8 cellular contexts compared by ENCODE assay signal in genomic region chr2:144516417-144516980, GRCh38. TPM values are rescaled to one million over a fixed set of nuclear protein-coding genes. Genes with fewer than 3 reads are reported as not detected.
A peak's percentile ranks its signal among the peaks of the same experiment; 100 is the strongest.
DNase-seq lines count a peak whose midpoint lies in the region; ATAC-seq, FAIRE-seq and TF ChIP-seq lines count a peak whose summit lies in the region.

No MANE protein-coding gene starts in this region.

- H3K27ac ChIP-seq in SK-N-SH (ENCODE audit: low read depth in 2 of 2, low read length in 1 of 2): peak overlapping the region; percentile 95 to 97
- H3K27ac ChIP-seq in endothelial cell of umbilical vein (ENCODE audit: insufficient read depth, low read depth, low read length): peak overlapping the region; percentile 97

- peaks cover 40% of the 10 kb centered on the region for H3K4me1 Mint-ChIP-seq in nephron

- H3K79me2 ChIP-seq in SK-N-SH (ENCODE audit: insufficient read depth) (peaks cover 78% of the 10 kb centered on the region), endothelial cell of umbilical vein (ENCODE audit: control insufficient read depth, insufficient read depth, low read length) (peaks cover 77% of the 10 kb centered on the region)

- no peak for TF ChIP-seq CTCF in SK-N-SH (IDR thresholded peaks at IDR 0.05)
- no peak for TF ChIP-seq CTCF in endothelial cell of umbilical vein (IDR thresholded peaks at IDR 0.05; ENCODE audit: extremely low read depth in 1 of 2, insufficient read depth in 1 of 2, low read depth in 1 of 2, low read length in 2 of 2)
- TF ChIP-seq CTCF in nephron (IDR thresholded peaks at IDR 0.05; ENCODE audit: unreplicated experiment in 3 of 3): no peak

- H3K4me2 ChIP-seq in SK-N-SH (peak overlapping the region; percentile 94), endothelial cell of umbilical vein (ENCODE audit: insufficient read depth, low read length) (peak overlapping the region; percentile 54)

- H3F3A ChIP-seq in SK-N-SH (replicated peaks; ENCODE audit: insufficient read depth): peaks cover 7% of the 10 kb centered on the region

- peak; percentile 22 for ATAC-seq in GM18867 (IDR thresholded peaks at IDR 0.05; ENCODE audit: unreplicated experiment)
- ATAC-seq in HG02623 (IDR thresholded peaks at IDR 0.05; ENCODE audit: unreplicated experiment): peak; percentile 15

- H3K9me2 ChIP-seq in SK-N-SH: no peaks in the 10 kb centered on the region

- intact Hi-C loops in endothelial cell of umbilical vein (cut with micrococcal nuclease): loop anchor here (2.0 to 10.0 kb wide), 8 partner anchors 244 to 1798 kb away; no protein-coding TSS in a partner anchor

- dilution Hi-C loops in endothelial cell of umbilical vein (cut with MboI; ENCODE audit: extremely low pct_ligation_motif_present, low sequenced_read_pairs): loop anchor here (25.0 kb wide), 1 partner anchor 154 kb away; no protein-coding TSS in a partner anchor

- DNase-seq in SK-N-SH: peak; percentile 76
- peak; percentile 54 for DNase-seq in endothelial cell of umbilical vein (ENCODE audit: low read depth, low spot score)
- no peak for DNase-seq in mesenteric fat pad (ENCODE audit: low spot score)
- DNase-seq in GOT3 (lab: John Stamatoyannopoulos, UW): no peak
- DNase-seq in NCI-H2107 treated with DMSO at 0.1 percent for 48 hours (lab: John Stamatoyannopoulos, UW; ENCODE audit: unreplicated experiment): no peak

- no peak for TF ChIP-seq EP300 in SK-N-SH (IDR thresholded peaks at IDR 0.05; ENCODE audit: borderline replicate concordance in 1 of 2, low read depth in 1 of 2, low read length in 1 of 2)

- H3K4me3 ChIP-seq in SK-N-SH (ENCODE audit: low read depth in 2 of 2, low read length in 1 of 2) (peak overlapping the region; percentile 83 to 97), endothelial cell of umbilical vein (replicated peaks in 1 of 3; ENCODE audit: insufficient read depth in 1 of 3, low read depth in 1 of 3, low read length in 3 of 3) (peak overlapping the region; percentile 89 to 94 (median 90))

- H3K9me1 ChIP-seq in endothelial cell of umbilical vein (replicated peaks; ENCODE audit: control insufficient read depth, extremely low read depth, insufficient read depth, low read length): no peaks in the 10 kb centered on the region

- H3K9me3 Mint-ChIP-seq in nephron: no peaks in the 10 kb centered on the region

- POLR2A ChIA-PET in SK-N-SH (lab: Yijun Ruan, JAX): no interaction called here
- POLR2A ChIA-PET in endothelial cell of umbilical vein (lab: Charles Lee): no interaction called here

- H2AFZ ChIP-seq in SK-N-SH (ENCODE audit: low read depth) (peak overlapping the region; percentile 25; the same call in 1 of the 2 replicates), endothelial cell of umbilical vein (ENCODE audit: low read depth, low read length) (peak overlapping the region; percentile 28)

- no TSS peak for BruUV-seq in endothelial cell of umbilical vein (replicated peaks; lab: Mats Ljungman, UMichigan)

- H3K9me3 ChIP-seq in SK-N-SH (no peaks in the 10 kb centered on the region), endothelial cell of umbilical vein (replicated peaks; ENCODE audit: control insufficient read depth, insufficient read depth, low read length) (no peaks in the 10 kb centered on the region)

- H3K36me3 Mint-ChIP-seq in nephron (ENCODE audit: low read depth): peaks cover 47% of the 10 kb centered on the region

- peak overlapping the region; percentile 94 to 98 (median 96) for H3K4me3 Mint-ChIP-seq in nephron

- no peak for TF ChIP-seq RAD21 in SK-N-SH (IDR thresholded peaks at IDR 0.05; ENCODE audit: low read length)

- WGBS in SK-N-SH (ENCODE audit: low lambda C conversion rate): 1% methylated on average over 11 of the region's 57 CpGs

- no peak for TF ChIP-seq POLR2A in endothelial cell of umbilical vein (IDR thresholded peaks at IDR 0.05; ENCODE audit: low read depth, low read length)

- H3K4me1 ChIP-seq in SK-N-SH (ENCODE audit: control insufficient read depth in 1 of 2, insufficient read depth in 2 of 2, low read depth in 1 of 2, low read length in 1 of 2) (peaks cover 26 to 29% of the 10 kb centered on the region in 2 experiments; a peak in 3 of 4 replicates), endothelial cell of umbilical vein (ENCODE audit: control insufficient read depth, extremely low read depth, insufficient read depth, low read length) (peaks cover 64% of the 10 kb centered on the region)

- CTCF ChIA-PET in SK-N-SH (lab: Yijun Ruan, JAX): no interaction called here
- CTCF ChIA-PET in endothelial cell of umbilical vein (lab: Charles Lee): no interaction called here

- H3K27ac Mint-ChIP-seq in nephron: peak overlapping the region; percentile 98 to 99 (median 99)

- H3K27me3 ChIP-seq in SK-N-SH (ENCODE audit: insufficient read depth) (no peaks in the 10 kb centered on the region), endothelial cell of umbilical vein (ENCODE audit: control insufficient read depth in 2 of 2, insufficient read depth in 2 of 2, low read length in 2 of 2) (no peaks in the 10 kb centered on the region)

- no peak for FAIRE-seq in endothelial cell of umbilical vein (lab: Jason Lieb, UNC)

- H3K36me3 ChIP-seq in SK-N-SH (replicated peaks in 1 of 2; ENCODE audit: control insufficient read depth in 1 of 2, insufficient read depth in 2 of 2, low read length in 1 of 2): peaks cover 0 to 10% of the 10 kb centered on the region in 2 experiments
- H3K36me3 ChIP-seq in endothelial cell of umbilical vein (ENCODE audit: control insufficient read depth in 2 of 2, extremely low read depth in 1 of 2, insufficient read depth in 2 of 2, low read length in 2 of 2): no peaks in the 10 kb centered on the region

- H4K20me1 ChIP-seq in SK-N-SH (ENCODE audit: insufficient read depth) (peaks cover 21% of the 10 kb centered on the region), endothelial cell of umbilical vein (replicated peaks; ENCODE audit: control insufficient read depth, extremely low read depth, insufficient read depth, low read length) (no peaks in the 10 kb centered on the region)

- H3K27me3 Mint-ChIP-seq in nephron (ENCODE audit: low read depth): peaks cover 17% of the 10 kb centered on the region

- H3K9ac ChIP-seq in SK-N-SH (peak overlapping the region; percentile 97), endothelial cell of umbilical vein (replicated peaks; ENCODE audit: extremely low read depth, insufficient read depth, low read length) (peak overlapping the region; percentile 99)

TF ChIP-seq in SK-N-SH, 30 proteins besides CTCF, POLR2A, EP300 and RAD21:
- TF ChIP-seq FOXM1 (IDR thresholded peaks at IDR 0.05; ENCODE audit: low read depth) (no peak), POLR2AphosphoS5 (IDR thresholded peaks at IDR 0.05; ENCODE audit: low read depth, low read length) (0 out of 2 replicates have a peak, but pooled peaks have one; percentile 6)

TF ChIP-seq in endothelial cell of umbilical vein, 7 proteins besides CTCF, POLR2A, EP300 and RAD21:
- TF ChIP-seq JUN (IDR thresholded peaks at IDR 0.05; ENCODE audit: borderline replicate concordance, insufficient read depth, insufficient read length, low read depth) (no peak), EZH2 (IDR thresholded peaks at IDR 0.05; ENCODE audit: borderline replicate concordance, low read depth, low read length, severe bottlenecking) (no peak), GATA2 (IDR thresholded peaks at IDR 0.05; ENCODE audit: insufficient read depth, insufficient read length, low read depth, low read length) (no peak), MYC (IDR thresholded peaks at IDR 0.05; ENCODE audit: low read depth, low read length) (no peak), FOS (IDR thresholded peaks at IDR 0.05; ENCODE audit: borderline replicate concordance, insufficient read depth, low read length) (no peak), MAX (IDR thresholded peaks at IDR 0.05; ENCODE audit: insufficient read depth, insufficient read length) (no peak), POLR2AphosphoS5 (IDR thresholded peaks at IDR 0.05; ENCODE audit: insufficient read depth, low read depth, low read length) (no peak)
TF ChIP-seq in endothelial cell of umbilical vein: peak in this region for 0.

RNA-seq across cellular contexts. Expression of gene ZEB2, which starts 3.4 kb away (rescaled TPM):
- polyA plus RNA-seq in SK-N-SH (2012; rRNA removed): 16.3 and 20.5 TPM in 2 replicates
- 16.9 and 17.6 TPM in 2 replicates for polyA plus RNA-seq in SK-N-SH (2012; cell fraction: cytosol; rRNA removed)
- 24.6 and 25.9 TPM in 2 replicates for polyA plus RNA-seq in SK-N-SH (2012; cell fraction: nucleus; rRNA removed)
- total RNA-seq in endothelial cell of umbilical vein: 44.5 and 49.6 TPM in 2 replicates
- polyA plus RNA-seq in endothelial cell of umbilical vein: 14.3 and 17.9 TPM in 2 replicates
- 18.9 and 19.3 TPM in 2 replicates for polyA plus RNA-seq in endothelial cell of umbilical vein (2011; cell fraction: cytosol; rRNA removed)
- 55.3 and 66.1 TPM in 2 replicates for polyA plus RNA-seq in endothelial cell of umbilical vein (2011; cell fraction: nucleus; rRNA removed)
- polyA plus RNA-seq in endothelial cell of umbilical vein (2012): 23.0 and 23.7 TPM in 2 replicates
- polyA minus RNA-seq in endothelial cell of umbilical vein: 88.6 and 114 TPM in 2 replicates
- polyA minus RNA-seq in endothelial cell of umbilical vein (2011; cell fraction: cytosol; rRNA and poly(A)+ RNA removed): 3.0 TPM
- polyA minus RNA-seq in endothelial cell of umbilical vein (2011; cell fraction: nucleus; rRNA and poly(A)+ RNA removed): 218 and 259 TPM in 2 replicates
- 329 TPM for total RNA-seq in mesenteric fat pad

Comparison
In these comparisons a context has a peak if more than half of its experiments do, and no peak if none do; other contexts are left out.
1. DNase-seq: peak in SK-N-SH (single experiment) and endothelial cell of umbilical vein (single experiment); none in mesenteric fat pad (single experiment), GOT3 (single experiment) and NCI-H2107 treated with DMSO at 0.1 percent for 48 hours (single experiment).